In the genomic region with DNA sequence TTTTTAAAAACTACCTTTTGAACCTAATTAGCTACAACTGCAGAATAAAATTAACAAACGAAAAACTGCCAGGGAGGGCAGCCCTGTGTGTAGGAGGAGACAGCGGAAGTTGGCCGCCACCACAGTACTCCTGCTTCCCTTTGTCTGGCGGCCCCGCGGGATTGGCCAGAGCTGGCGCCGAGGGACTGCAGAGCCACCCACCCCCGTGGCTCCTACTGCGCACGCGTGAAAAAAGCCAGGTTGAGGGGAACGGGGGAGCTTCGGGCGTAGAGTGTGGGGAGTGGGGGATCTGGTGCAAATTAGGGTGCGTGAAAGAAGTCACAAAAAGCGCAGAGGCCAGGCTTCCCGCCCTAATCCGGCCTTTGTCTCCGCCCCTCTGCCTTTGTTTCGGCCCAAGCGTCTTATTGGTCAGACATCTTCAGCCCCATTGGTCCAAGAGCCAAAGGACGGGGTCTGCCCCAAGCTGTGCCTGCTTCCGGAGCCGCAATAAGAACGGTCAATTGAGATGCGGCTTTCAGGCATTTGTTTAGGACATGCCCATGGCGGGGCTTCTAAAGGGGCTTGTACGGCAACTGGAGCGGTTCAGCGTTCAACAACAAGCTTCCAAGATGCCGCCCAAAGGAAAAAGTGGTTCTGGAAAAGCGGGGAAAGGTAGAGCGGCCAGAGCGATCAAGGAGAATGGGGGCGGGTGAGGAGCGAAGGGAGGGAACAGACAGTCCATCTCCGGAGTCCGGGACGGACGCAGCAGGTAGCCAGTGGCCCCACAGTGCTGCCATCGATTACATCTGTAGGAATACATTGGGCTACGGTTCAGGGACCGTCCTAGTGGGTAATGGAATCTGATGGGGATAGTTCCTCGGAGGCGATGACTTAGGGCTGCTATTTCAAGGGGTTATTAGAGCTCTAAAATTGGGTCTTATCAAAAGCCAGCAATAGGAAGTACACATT, we compare ENCODE assay signal across 1 cellular context.
TF ChIP-seq lines count a peak whose summit lies in the region.

A gene (plus strand): TSS at position 580 of the 948 bp plus-strand sequence. CDS start 29 bp downstream, at position 609.

TF ChIP-seq in HEK293, 187 proteins besides CTCF, POLR2A, EP300 and RAD21 (continued from another document):
- TF ChIP-seq, protein P1, sequence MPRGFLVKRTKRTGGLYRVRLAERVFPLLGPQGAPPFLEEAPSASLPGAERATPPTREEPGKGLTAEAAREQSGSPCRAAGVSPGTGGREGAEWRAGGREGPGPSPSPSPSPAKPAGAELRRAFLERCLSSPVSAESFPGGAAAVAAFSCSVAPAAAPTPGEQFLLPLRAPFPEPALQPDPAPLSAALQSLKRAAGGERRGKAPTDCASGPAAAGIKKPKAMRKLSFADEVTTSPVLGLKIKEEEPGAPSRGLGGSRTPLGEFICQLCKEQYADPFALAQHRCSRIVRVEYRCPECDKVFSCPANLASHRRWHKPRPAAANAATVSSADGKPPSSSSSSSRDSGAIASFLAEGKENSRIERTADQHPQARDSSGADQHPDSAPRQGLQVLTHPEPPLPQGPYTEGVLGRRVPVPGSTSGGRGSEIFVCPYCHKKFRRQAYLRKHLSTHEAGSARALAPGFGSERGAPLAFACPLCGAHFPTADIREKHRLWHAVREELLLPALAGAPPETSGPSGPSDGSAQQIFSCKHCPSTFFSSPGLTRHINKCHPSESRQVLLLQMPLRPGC (tag by site-specific recombination; IDR thresholded peaks at IDR 0.05): peak; percentile 62; the same call in 1 of the 2 replicates
- peak; percentile 70; the same call in 1 of the 2 replicates for TF ChIP-seq KLF1 (tag by site-specific recombination; IDR thresholded peaks at IDR 0.05)
- TF ChIP-seq ZNF341 (tag by site-specific recombination; IDR thresholded peaks at IDR 0.05; ENCODE audit: low read depth): peak; percentile 93
- TF ChIP-seq SCRT2 (tag by site-specific recombination; IDR thresholded peaks at IDR 0.05): peak; percentile 55; the same call in 1 of the 2 replicates
- TF ChIP-seq, protein P2, sequence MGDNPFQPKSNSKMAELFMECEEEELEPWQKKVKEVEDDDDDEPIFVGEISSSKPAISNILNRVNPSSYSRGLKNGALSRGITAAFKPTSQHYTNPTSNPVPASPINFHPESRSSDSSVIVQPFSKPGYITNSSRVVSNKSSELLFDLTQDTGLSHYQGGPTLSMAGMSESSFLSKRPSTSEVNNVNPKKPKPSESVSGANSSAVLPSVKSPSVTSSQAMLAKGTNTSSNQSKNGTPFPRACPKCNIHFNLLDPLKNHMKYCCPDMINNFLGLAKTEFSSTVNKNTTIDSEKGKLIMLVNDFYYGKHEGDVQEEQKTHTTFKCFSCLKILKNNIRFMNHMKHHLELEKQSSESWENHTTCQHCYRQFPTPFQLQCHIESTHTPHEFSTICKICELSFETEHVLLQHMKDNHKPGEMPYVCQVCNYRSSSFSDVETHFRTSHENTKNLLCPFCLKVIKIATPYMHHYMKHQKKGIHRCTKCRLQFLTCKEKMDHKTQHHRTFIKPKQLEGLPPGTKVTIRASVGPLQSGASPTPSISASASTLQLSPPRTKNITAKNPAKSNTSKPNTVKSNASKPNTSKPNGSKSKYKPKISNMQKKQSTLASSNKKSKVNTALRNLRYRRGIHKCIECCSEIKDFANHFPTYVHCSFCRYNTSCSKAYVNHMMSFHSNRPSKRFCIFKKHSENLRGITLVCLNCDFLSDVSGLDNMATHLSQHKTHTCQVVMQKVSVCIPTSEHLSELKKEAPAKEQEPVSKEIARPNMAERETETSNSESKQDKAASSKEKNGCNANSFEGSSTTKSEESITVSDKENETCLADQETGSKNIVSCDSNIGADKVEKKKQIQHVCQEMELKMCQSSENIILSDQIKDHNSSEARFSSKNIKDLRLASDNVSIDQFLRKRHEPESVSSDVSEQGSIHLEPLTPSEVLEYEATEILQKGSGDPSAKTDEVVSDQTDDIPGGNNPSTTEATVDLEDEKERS (tag by site-specific recombination; IDR thresholded peaks at IDR 0.05): peak; percentile 16; the same call in 1 of the 2 replicates
- TF ChIP-seq ZNF544 (tag by site-specific recombination; IDR thresholded peaks at IDR 0.05): no peak
- TF ChIP-seq ZNF610 (tag by site-specific recombination; IDR thresholded peaks at IDR 0.05; ENCODE audit: borderline replicate concordance): 0 out of 2 replicates have a peak, but pooled peaks have one; percentile 13
- TF ChIP-seq ZNF777 (tag by site-specific recombination; IDR thresholded peaks at IDR 0.05; ENCODE audit: borderline replicate concordance): no peak
- no peak for TF ChIP-seq ZNF37A (tag by site-specific recombination; IDR thresholded peaks at IDR 0.05)
- TF ChIP-seq ZNF324 (tag by site-specific recombination; IDR thresholded peaks at IDR 0.05): 0 out of 2 replicates have a peak, but pooled peaks have one; percentile 34
- TF ChIP-seq ZFHX2 (tag by site-specific recombination; conservative IDR thresholded peaks at IDR 0.05): peak; percentile 77
- peak; percentile 71; the same call in 1 of the 2 replicates for TF ChIP-seq BCL11B (tag by site-specific recombination; IDR thresholded peaks at IDR 0.05; ENCODE audit: low read depth)
- TF ChIP-seq EGR2 (tag by site-specific recombination; IDR thresholded peaks at IDR 0.05; ENCODE audit: low read depth): peak; percentile 52; the same call in 1 of the 2 replicates
- no peak for TF ChIP-seq ZNF112 (tag by site-specific recombination; IDR thresholded peaks at IDR 0.05)
- peak; percentile 94 for TF ChIP-seq FEZF1 (tag by site-specific recombination; IDR thresholded peaks at IDR 0.05)
- no peak for TF ChIP-seq ZNF571 (tag by site-specific recombination; IDR thresholded peaks at IDR 0.05)
- TF ChIP-seq, protein P3, sequence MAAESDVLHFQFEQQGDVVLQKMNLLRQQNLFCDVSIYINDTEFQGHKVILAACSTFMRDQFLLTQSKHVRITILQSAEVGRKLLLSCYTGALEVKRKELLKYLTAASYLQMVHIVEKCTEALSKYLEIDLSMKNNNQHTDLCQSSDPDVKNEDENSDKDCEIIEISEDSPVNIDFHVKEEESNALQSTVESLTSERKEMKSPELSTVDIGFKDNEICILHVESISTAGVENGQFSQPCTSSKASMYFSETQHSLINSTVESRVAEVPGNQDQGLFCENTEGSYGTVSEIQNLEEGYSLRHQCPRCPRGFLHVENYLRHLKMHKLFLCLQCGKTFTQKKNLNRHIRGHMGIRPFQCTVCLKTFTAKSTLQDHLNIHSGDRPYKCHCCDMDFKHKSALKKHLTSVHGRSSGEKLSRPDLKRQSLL (tag by site-specific recombination; IDR thresholded peaks at IDR 0.05): peak; percentile 84
- TF ChIP-seq ZNF660 (tag by site-specific recombination; IDR thresholded peaks at IDR 0.05): peak; percentile 22; the same call in 1 of the 2 replicates
- TF ChIP-seq, protein P4, sequence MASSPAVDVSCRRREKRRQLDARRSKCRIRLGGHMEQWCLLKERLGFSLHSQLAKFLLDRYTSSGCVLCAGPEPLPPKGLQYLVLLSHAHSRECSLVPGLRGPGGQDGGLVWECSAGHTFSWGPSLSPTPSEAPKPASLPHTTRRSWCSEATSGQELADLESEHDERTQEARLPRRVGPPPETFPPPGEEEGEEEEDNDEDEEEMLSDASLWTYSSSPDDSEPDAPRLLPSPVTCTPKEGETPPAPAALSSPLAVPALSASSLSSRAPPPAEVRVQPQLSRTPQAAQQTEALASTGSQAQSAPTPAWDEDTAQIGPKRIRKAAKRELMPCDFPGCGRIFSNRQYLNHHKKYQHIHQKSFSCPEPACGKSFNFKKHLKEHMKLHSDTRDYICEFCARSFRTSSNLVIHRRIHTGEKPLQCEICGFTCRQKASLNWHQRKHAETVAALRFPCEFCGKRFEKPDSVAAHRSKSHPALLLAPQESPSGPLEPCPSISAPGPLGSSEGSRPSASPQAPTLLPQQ (tag by site-specific recombination; IDR thresholded peaks at IDR 0.05): peak; percentile 73; the same call in 1 of the 2 replicates
- TF ChIP-seq ZNF366 (tag by site-specific recombination; conservative IDR thresholded peaks at IDR 0.05): peak; percentile 99
- TF ChIP-seq ZNF843 (tag by site-specific recombination; IDR thresholded peaks at IDR 0.05): peak; percentile 32
- no peak for TF ChIP-seq ZNF747 (tag by site-specific recombination; IDR thresholded peaks at IDR 0.05)
- TF ChIP-seq, protein P5, sequence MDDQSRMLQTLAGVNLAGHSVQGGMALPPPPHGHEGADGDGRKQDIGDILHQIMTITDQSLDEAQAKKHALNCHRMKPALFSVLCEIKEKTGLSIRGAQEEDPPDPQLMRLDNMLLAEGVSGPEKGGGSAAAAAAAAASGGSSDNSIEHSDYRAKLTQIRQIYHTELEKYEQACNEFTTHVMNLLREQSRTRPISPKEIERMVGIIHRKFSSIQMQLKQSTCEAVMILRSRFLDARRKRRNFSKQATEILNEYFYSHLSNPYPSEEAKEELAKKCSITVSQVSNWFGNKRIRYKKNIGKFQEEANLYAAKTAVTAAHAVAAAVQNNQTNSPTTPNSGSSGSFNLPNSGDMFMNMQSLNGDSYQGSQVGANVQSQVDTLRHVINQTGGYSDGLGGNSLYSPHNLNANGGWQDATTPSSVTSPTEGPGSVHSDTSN (CRISPR knock-in tag; IDR thresholded peaks at IDR 0.05): no peak; the same call in 1 of the 2 replicates
- TF ChIP-seq, protein P6, sequence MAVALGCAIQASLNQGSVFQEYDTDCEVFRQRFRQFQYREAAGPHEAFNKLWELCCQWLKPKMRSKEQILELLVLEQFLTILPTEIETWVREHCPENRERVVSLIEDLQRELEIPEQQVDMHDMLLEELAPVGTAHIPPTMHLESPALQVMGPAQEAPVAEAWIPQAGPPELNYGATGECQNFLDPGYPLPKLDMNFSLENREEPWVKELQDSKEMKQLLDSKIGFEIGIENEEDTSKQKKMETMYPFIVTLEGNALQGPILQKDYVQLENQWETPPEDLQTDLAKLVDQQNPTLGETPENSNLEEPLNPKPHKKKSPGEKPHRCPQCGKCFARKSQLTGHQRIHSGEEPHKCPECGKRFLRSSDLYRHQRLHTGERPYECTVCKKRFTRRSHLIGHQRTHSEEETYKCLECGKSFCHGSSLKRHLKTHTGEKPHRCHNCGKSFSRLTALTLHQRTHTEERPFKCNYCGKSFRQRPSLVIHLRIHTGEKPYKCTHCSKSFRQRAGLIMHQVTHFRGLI (tag by site-specific recombination; IDR thresholded peaks at IDR 0.05): peak; percentile 73; the same call in 1 of the 2 replicates
- peak; percentile 37 for TF ChIP-seq ZNF501 (tag by site-specific recombination; IDR thresholded peaks at IDR 0.05)
- peak; percentile 92 for TF ChIP-seq ZXDB (tag by site-specific recombination; IDR thresholded peaks at IDR 0.05)
- peak; percentile 60; the same call in 1 of the 2 replicates for TF ChIP-seq TCF7L2 (IDR thresholded peaks at IDR 0.05; ENCODE audit: borderline replicate concordance, low read depth, low read length)
- TF ChIP-seq, protein P7, sequence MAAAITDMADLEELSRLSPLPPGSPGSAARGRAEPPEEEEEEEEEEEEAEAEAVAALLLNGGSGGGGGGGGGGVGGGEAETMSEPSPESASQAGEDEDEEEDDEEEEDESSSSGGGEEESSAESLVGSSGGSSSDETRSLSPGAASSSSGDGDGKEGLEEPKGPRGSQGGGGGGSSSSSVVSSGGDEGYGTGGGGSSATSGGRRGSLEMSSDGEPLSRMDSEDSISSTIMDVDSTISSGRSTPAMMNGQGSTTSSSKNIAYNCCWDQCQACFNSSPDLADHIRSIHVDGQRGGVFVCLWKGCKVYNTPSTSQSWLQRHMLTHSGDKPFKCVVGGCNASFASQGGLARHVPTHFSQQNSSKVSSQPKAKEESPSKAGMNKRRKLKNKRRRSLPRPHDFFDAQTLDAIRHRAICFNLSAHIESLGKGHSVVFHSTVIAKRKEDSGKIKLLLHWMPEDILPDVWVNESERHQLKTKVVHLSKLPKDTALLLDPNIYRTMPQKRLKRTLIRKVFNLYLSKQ (tag by site-specific recombination; IDR thresholded peaks at IDR 0.05; ENCODE audit: borderline replicate concordance): no peak
- TF ChIP-seq ZBTB8A (tag by site-specific recombination; IDR thresholded peaks at IDR 0.05): peak; percentile 96
- TF ChIP-seq ZNF600 (tag by site-specific recombination; IDR thresholded peaks at IDR 0.05): peak; percentile 27; the same call in 1 of the 2 replicates
- TF ChIP-seq YY1 (tag by site-specific recombination; IDR thresholded peaks at IDR 0.05): peak; percentile 91
- TF ChIP-seq ZNF521 (tag by site-specific recombination; IDR thresholded peaks at IDR 0.05): no peak
- TF ChIP-seq, protein P8, sequence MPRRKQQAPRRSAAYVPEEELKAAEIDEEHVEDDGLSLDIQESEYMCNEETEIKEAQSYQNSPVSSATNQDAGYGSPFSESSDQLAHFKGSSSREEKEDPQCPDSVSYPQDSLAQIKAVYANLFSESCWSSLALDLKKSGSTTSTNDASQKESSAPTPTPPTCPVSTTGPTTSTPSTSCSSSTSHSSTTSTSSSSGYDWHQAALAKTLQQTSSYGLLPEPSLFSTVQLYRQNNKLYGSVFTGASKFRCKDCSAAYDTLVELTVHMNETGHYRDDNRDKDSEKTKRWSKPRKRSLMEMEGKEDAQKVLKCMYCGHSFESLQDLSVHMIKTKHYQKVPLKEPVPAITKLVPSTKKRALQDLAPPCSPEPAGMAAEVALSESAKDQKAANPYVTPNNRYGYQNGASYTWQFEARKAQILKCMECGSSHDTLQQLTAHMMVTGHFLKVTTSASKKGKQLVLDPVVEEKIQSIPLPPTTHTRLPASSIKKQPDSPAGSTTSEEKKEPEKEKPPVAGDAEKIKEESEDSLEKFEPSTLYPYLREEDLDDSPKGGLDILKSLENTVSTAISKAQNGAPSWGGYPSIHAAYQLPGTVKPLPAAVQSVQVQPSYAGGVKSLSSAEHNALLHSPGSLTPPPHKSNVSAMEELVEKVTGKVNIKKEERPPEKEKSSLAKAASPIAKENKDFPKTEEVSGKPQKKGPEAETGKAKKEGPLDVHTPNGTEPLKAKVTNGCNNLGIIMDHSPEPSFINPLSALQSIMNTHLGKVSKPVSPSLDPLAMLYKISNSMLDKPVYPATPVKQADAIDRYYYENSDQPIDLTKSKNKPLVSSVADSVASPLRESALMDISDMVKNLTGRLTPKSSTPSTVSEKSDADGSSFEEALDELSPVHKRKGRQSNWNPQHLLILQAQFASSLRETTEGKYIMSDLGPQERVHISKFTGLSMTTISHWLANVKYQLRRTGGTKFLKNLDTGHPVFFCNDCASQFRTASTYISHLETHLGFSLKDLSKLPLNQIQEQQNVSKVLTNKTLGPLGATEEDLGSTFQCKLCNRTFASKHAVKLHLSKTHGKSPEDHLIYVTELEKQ (tag by site-specific recombination; IDR thresholded peaks at IDR 0.05; ENCODE audit: borderline replicate concordance): 0 out of 2 replicates have a peak, but pooled peaks have one; percentile 15
- TF ChIP-seq ZNF830 (tag by site-specific recombination; IDR thresholded peaks at IDR 0.05; ENCODE audit: low read depth): no peak
- no peak for TF ChIP-seq ZBTB7A (tag by site-specific recombination; IDR thresholded peaks at IDR 0.05; ENCODE audit: low read depth)
- peak; percentile 98 for TF ChIP-seq ZBTB17 (tag by site-specific recombination; IDR thresholded peaks at IDR 0.05)
